In genomic region chr6:17490724-17491123, GRCh38 we compare ENCODE assay signal across 13 cellular contexts.
DNase-seq lines count a peak whose midpoint lies in the region; ATAC-seq and TF ChIP-seq lines count a peak whose summit lies in the region.
"Had no signal": no experiment of that assay in that cellular context is flagged by ENCODE, and none has a peak within 500 bp of the region (broad histone marks: within the 10 kb centered on the region; RNA-seq: fewer than 3 reads in every experiment).

No MANE protein-coding gene starts in this region.

- TF ChIP-seq CTCF in C4-2B (conservative IDR thresholded peaks at IDR 0.05) (no peak), IMR-90 (conservative IDR thresholded peaks at IDR 0.05; ENCODE audit: low read depth, low read length) (no peak), VCaP (conservative IDR thresholded peaks at IDR 0.05) (no peak), osteocyte (IDR thresholded peaks at IDR 0.05) (no peak)

- no peak overlapping the region for H2BK15ac ChIP-seq in IMR-90 (ENCODE audit: low read depth, low read length)

- H3K9me1 ChIP-seq in IMR-90 (ENCODE audit: insufficient read depth, low read length) = peaks cover 15% of the 10 kb centered on the region; the same call in 1 of the 2 replicates

- no peaks in the 10 kb centered on the region for H3K9me3 ChIP-seq in IMR-90 (ENCODE audit: control insufficient read depth, insufficient read depth, low read length)

- no peak overlapping the region for H3K18ac ChIP-seq in IMR-90 (ENCODE audit: low read depth, low read length)

- POLR2A ChIA-PET in IMR-90 (lab: Charles Lee; ENCODE audit: unreplicated experiment) = no interaction called here

- H3K4me1 Mint-ChIP-seq in osteocyte (ENCODE audit: unreplicated experiment) = peaks cover 57% of the 10 kb centered on the region

- in situ Hi-C loops in IMR-90 (cut with MboI; ENCODE audit: low sequenced_read_pairs) = no loop called here

- intact Hi-C loops in IMR-90 (cut with micrococcal nuclease) = no loop called here

- TF ChIP-seq RAD21 in IMR-90 (IDR thresholded peaks at IDR 0.05; ENCODE audit: low read length) = no peak

- H3K9me3 Mint-ChIP-seq in osteocyte (ENCODE audit: unreplicated experiment) = no peaks in the 10 kb centered on the region

- H2BK120ac ChIP-seq in IMR-90 (ENCODE audit: low read depth, low read length) = no peak overlapping the region

- no peak overlapping the region; the same call in 1 of the 2 replicates for H3K23ac ChIP-seq in IMR-90 (ENCODE audit: low read depth, low read length)

- no peak overlapping the region for H4K91ac ChIP-seq in IMR-90 (ENCODE audit: insufficient read depth, low read depth, low read length)

- H2BK20ac ChIP-seq in IMR-90 (ENCODE audit: low read depth, low read length) = no peak overlapping the region

- no peaks in the 10 kb centered on the region for H3K27me3 Mint-ChIP-seq in osteocyte (ENCODE audit: unreplicated experiment)

- no peak overlapping the region for H2AFZ ChIP-seq in IMR-90 (replicated peaks; ENCODE audit: low read length, poor library complexity)

- DNase-seq in IMR-90 (no peak), osteocyte (ENCODE audit: extremely low spot score, unreplicated experiment) (no peak), activated gamma-delta T cell treated with Interleukin-2 at 50 U/mL for 16 hours (no peak), SHP77 (lab: John Stamatoyannopoulos, UW) (no peak)
- DNase-seq: activated CD4-positive, CD25-positive, alpha-beta regulatory T cell; midbrain; NCI-H2029; stimulated activated naive CD4-positive, alpha-beta T cell had no signal

- peak overlapping the region; percentile 50 for H2AK9ac ChIP-seq in IMR-90 (replicated peaks; ENCODE audit: low read depth, low read length, poor library complexity)

- BruUV-seq in IMR-90 (replicated peaks; lab: Mats Ljungman, UMichigan) = no TSS peak

- TF ChIP-seq POLR2A in IMR-90 (IDR thresholded peaks at IDR 0.05; ENCODE audit: low read depth, low read length) = no peak

- no peaks in the 10 kb centered on the region for H3K27me3 ChIP-seq in IMR-90 (ENCODE audit: control insufficient read depth, insufficient read depth, low read length)

- H4K8ac ChIP-seq in IMR-90 (ENCODE audit: low read depth in 2 of 2, low read length in 2 of 2) = no peak overlapping the region

- dilution Hi-C loops in IMR-90 (cut with HindIII; ENCODE audit: low sequenced_read_pairs, unreplicated experiment) = no loop called here

- peak overlapping the region; percentile 68 for H3K4me3 Mint-ChIP-seq in osteocyte (ENCODE audit: unreplicated experiment)

- H3K27ac ChIP-seq in C4-2B (peak overlapping the region; percentile 82), IMR-90 (ENCODE audit: insufficient read depth, low read length) (no peak overlapping the region), VCaP (peak overlapping the region; percentile 73)

- H3K56ac ChIP-seq in IMR-90 (ENCODE audit: extremely low read depth, insufficient read depth, low read length) = no peak overlapping the region

- H3K36me3 Mint-ChIP-seq in osteocyte (ENCODE audit: unreplicated experiment) = peaks cover 33% of the 10 kb centered on the region

- H3K4ac ChIP-seq in IMR-90 (ENCODE audit: low read depth, low read length) = no peak overlapping the region

- H3K4me1 ChIP-seq in IMR-90 (ENCODE audit: control insufficient read depth, insufficient read depth, low read length) = peaks cover 11% of the 10 kb centered on the region

- H3K27ac Mint-ChIP-seq in osteocyte (ENCODE audit: unreplicated experiment) = peak overlapping the region; percentile 99

- ATAC-seq in IMR-90 (ENCODE audit: low read depth) (no peak), GM21526 (IDR thresholded peaks at IDR 0.05; ENCODE audit: low FRiP score, unreplicated experiment) (no peak), GM18502 (IDR thresholded peaks at IDR 0.05; ENCODE audit: poor library complexity, unreplicated experiment) (no peak)
- ATAC-seq: SK-N-SH treated with all-trans-retinoic acid at 6 μM for 48 hours had no signal

- no peak overlapping the region for H2BK5ac ChIP-seq in IMR-90 (ENCODE audit: low read depth, low read length, poor library complexity, severe bottlenecking)

- H3K4me2 ChIP-seq in IMR-90 (ENCODE audit: low read depth, low read length) = no peak overlapping the region

- no peak overlapping the region for H4K5ac ChIP-seq in IMR-90 (ENCODE audit: low read depth, low read length)

- no peak overlapping the region for H3K9ac ChIP-seq in IMR-90 (ENCODE audit: low read depth, low read length)

- CTCF ChIA-PET in IMR-90 (lab: Yijun Ruan, JAX) = interaction anchor here (0.5 to 1.4 kb wide), 2 partner anchors 11 to 565 kb away, joined by 3 read pairs; no protein-coding TSS in a partner anchor

- H2AK5ac ChIP-seq in IMR-90 (ENCODE audit: low read depth, low read length) = no peak overlapping the region

- no peak overlapping the region for H3K4me3 ChIP-seq in IMR-90 (ENCODE audit: insufficient read depth, low read depth, low read length)

- no peak overlapping the region for H3K14ac ChIP-seq in IMR-90 (replicated peaks; ENCODE audit: low read depth, low read length)

- WGBS in IMR-90 (ENCODE audit: extremely low coverage in 2 of 2, insufficient read length in 1 of 2), 2 experiments = 69% methylated on average over 3 of the region's 4 CpGs; no CpG with 5 or more reads in 1 of the 2 experiments

- no peaks in the 10 kb centered on the region for H4K20me1 ChIP-seq in IMR-90 (ENCODE audit: insufficient read depth, low read length)

- H3K79me1 ChIP-seq in IMR-90 (ENCODE audit: low read depth in 1 of 2, low read length in 2 of 2) = peaks cover 8 to 30% of the 10 kb centered on the region in 2 experiments; a peak in 3 of 4 replicates

- peaks cover 4% of the 10 kb centered on the region; the same call in 1 of the 2 replicates for H3K36me3 ChIP-seq in IMR-90 (ENCODE audit: control insufficient read depth, insufficient read depth, low read length)

TF ChIP-seq in IMR-90, 13 proteins besides CTCF, POLR2A, EP300 and RAD21:
- TF ChIP-seq FOS (IDR thresholded peaks at IDR 0.05; ENCODE audit: low read depth, low read length) (no peak), NFE2L2 (IDR thresholded peaks at IDR 0.05; ENCODE audit: low read depth, low read length) (no peak), MAFK (IDR thresholded peaks at IDR 0.05; ENCODE audit: low read depth, low read length) (no peak), SMC3 (IDR thresholded peaks at IDR 0.05; ENCODE audit: low read depth, low read length) (no peak), MAZ (IDR thresholded peaks at IDR 0.05; ENCODE audit: borderline replicate concordance, low read depth, low read length) (no peak), RFX5 (IDR thresholded peaks at IDR 0.05; ENCODE audit: low read depth, low read length) (no peak), CEBPB (IDR thresholded peaks at IDR 0.05; ENCODE audit: low read depth, low read length) (no peak), CHD1 (IDR thresholded peaks at IDR 0.05; ENCODE audit: low read depth, low read length) (no peak), MXI1 (IDR thresholded peaks at IDR 0.05; ENCODE audit: borderline replicate concordance, low read depth, low read length) (no peak), BHLHE40 (IDR thresholded peaks at IDR 0.05; ENCODE audit: low read depth, low read length) (no peak), ELK1 (IDR thresholded peaks at IDR 0.05; ENCODE audit: borderline replicate concordance, low read depth, low read length) (no peak), USF2 (IDR thresholded peaks at IDR 0.05; ENCODE audit: low read depth, low read length) (no peak), RCOR1 (IDR thresholded peaks at IDR 0.05; ENCODE audit: insufficient replicate concordance, low read length) (no peak)
